In the genomic region with DNA sequence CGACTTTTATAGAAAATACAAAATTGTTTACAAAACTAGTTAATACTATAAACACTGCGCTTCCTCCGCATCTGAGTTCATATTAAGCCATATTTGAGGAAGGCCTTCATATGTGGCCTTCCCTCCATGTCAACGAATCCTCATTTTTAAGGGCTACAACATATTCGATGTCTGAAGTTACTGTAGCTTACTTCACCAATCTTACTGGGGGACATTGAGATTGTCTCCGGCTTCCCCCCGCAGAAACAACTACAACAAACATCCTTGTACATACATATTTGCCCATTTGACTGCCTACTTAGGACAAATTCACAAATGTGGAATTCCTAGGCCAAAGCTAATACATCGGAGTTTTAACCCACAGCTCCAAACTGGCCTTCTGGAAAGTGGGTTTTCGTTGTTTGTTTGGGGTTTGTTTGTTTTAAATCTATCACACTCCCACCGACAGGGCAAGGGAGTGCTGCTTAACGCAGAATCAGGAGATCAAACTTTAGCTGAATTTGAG, we compare ENCODE assay signal across 1 cellular context.
TF ChIP-seq lines count a peak whose summit lies in the region.

No MANE protein-coding gene starts in this region.

TF ChIP-seq in IMR-90, 13 proteins besides CTCF, POLR2A, EP300 and RAD21 (continued from another document):
- no peak for TF ChIP-seq USF2 (IDR thresholded peaks at IDR 0.05; ENCODE audit: low read depth, low read length)
